In genomic region chr5:162268694-162269481, GRCh38 we compare ENCODE assay signal across 15 cellular contexts.
DNase-seq lines count a peak whose midpoint lies in the region; ATAC-seq, FAIRE-seq and TF ChIP-seq lines count a peak whose summit lies in the region.
"Had no signal": no experiment of that assay in that cellular context is flagged by ENCODE, and none has a peak within 500 bp of the region (broad histone marks: within the 10 kb centered on the region; RNA-seq: fewer than 3 reads in every experiment).

No MANE protein-coding gene starts in this region.

- no peak overlapping the region for H3K18ac ChIP-seq in IMR-90 (ENCODE audit: low read depth, low read length)

- H3K4me2 ChIP-seq in IMR-90 (ENCODE audit: low read depth, low read length), result no peak overlapping the region
- H3K4me2 ChIP-seq in GM12878 (ENCODE audit: control insufficient read depth, insufficient read depth), result no peak overlapping the region

- H3K27ac ChIP-seq in IMR-90 (ENCODE audit: insufficient read depth, low read length) (no peak overlapping the region), GM12878 (ENCODE audit: control insufficient read depth, insufficient read depth) (no peak overlapping the region)
- H3K27ac ChIP-seq: uterus had no signal

- H2AK5ac ChIP-seq in IMR-90 (ENCODE audit: low read depth, low read length), result no peak overlapping the region

- no peak overlapping the region for H4K91ac ChIP-seq in IMR-90 (ENCODE audit: insufficient read depth, low read depth, low read length)

- TF ChIP-seq RAD21 in IMR-90 (IDR thresholded peaks at IDR 0.05; ENCODE audit: low read length) (no peak), GM12878 (IDR thresholded peaks at IDR 0.05; ENCODE audit: insufficient read depth, low read depth, low read length) (no peak)

- no peak overlapping the region for H3K4ac ChIP-seq in IMR-90 (ENCODE audit: low read depth, low read length)

- no peak for TF ChIP-seq EP300 in GM12878 (IDR thresholded peaks at IDR 0.05; ENCODE audit: borderline replicate concordance in 1 of 2, control insufficient read depth in 1 of 2, low read depth in 2 of 2, low read length in 2 of 2)

- RAD21 ChIA-PET in GM12878 (lab: Charles Lee; ENCODE audit: unreplicated experiment), result interaction anchor here (1.4 to 1.8 kb wide), 2 partner anchors 13 to 836 kb away, joined by 3 to 6 read pairs; no protein-coding TSS in a partner anchor

- H3K9me1 ChIP-seq in IMR-90 (ENCODE audit: insufficient read depth, low read length), result no peaks in the 10 kb centered on the region

- no peak overlapping the region for H4K5ac ChIP-seq in IMR-90 (ENCODE audit: low read depth, low read length)

- BruUV-seq in IMR-90 (replicated peaks; lab: Mats Ljungman, UMichigan) (no TSS peak), GM12878 (replicated peaks; lab: Mats Ljungman, UMichigan) (no TSS peak)

- no peak overlapping the region for H2BK5ac ChIP-seq in IMR-90 (ENCODE audit: low read depth, low read length, poor library complexity, severe bottlenecking)

- H3K9ac ChIP-seq in IMR-90 (ENCODE audit: low read depth, low read length) (no peak overlapping the region), GM12878 (ENCODE audit: control insufficient read depth, insufficient read depth, low read length) (no peak overlapping the region)

- H3K9me3 ChIP-seq in IMR-90 (ENCODE audit: control insufficient read depth, insufficient read depth, low read length) (peaks cover 4% of the 10 kb centered on the region; the same call in 1 of the 2 replicates), GM12878 (replicated peaks; ENCODE audit: control insufficient read depth, insufficient read depth, low read length) (no peaks in the 10 kb centered on the region; the same call in 2 of the 3 replicates)
- H3K9me3 ChIP-seq: BE2C, uterus had no signal

- no peak for DNase-seq in IMR-90
- DNase-seq in GM12878 (ENCODE audit: low read depth, low spot score), result no peak
- no peak for DNase-seq in central memory CD4-positive, alpha-beta T cell
- no peak for DNase-seq in activated CD4-positive, alpha-beta T cell treated with anti-CD3 and anti-CD28 coated beads for 4 hours
- DNase-seq in NCI-H774 (lab: John Stamatoyannopoulos, UW), result no peak
- DNase-seq: activated CD4-positive, alpha-beta T cell treated with anti-CD3 and anti-CD28 coated beads, Interleukin-2, amount 50 U/mL, for 4 hours; BE2C; DMS79 treated with DMSO at 0.1 percent for 48 hours; NCI-H1105; stimulated activated CD4-positive, alpha-beta T cell treated with anti-CD3 and anti-CD28 coated beads, Interleukin-4, amount 100 ng/mL, for 24 hours; uterus had no signal

- H3K14ac ChIP-seq in IMR-90 (replicated peaks; ENCODE audit: low read depth, low read length), result no peak overlapping the region

- H3K23ac ChIP-seq in IMR-90 (ENCODE audit: low read depth, low read length), result no peak overlapping the region

- no peak overlapping the region for H2AK9ac ChIP-seq in IMR-90 (replicated peaks; ENCODE audit: low read depth, low read length, poor library complexity)

- H2AFZ ChIP-seq in IMR-90 (replicated peaks; ENCODE audit: low read length, poor library complexity), result no peak overlapping the region
- no peak overlapping the region for H2AFZ ChIP-seq in GM12878 (ENCODE audit: control insufficient read depth, low read depth, low read length)

- in situ Hi-C loops in IMR-90 (cut with MboI; ENCODE audit: low sequenced_read_pairs) (no loop called here), GM12878 (cut with MboI) (no loop called here)

- no peak overlapping the region for H4K8ac ChIP-seq in IMR-90 (ENCODE audit: low read depth in 2 of 2, low read length in 2 of 2)

- SMC1A ChIA-PET in GM12878 (lab: Charles Lee; ENCODE audit: uncharacterized antibody, unreplicated experiment), result interaction anchor here (0.7 to 1.5 kb wide), 5 partner anchors 13 to 60 kb away, joined by 3 to 5 read pairs (median 3); no protein-coding TSS in a partner anchor

- H3K4me3 ChIP-seq in IMR-90 (ENCODE audit: insufficient read depth, low read depth, low read length) (no peak overlapping the region), GM12878 (no peak overlapping the region)
- H3K4me3 ChIP-seq: uterus had no signal

- H3K4me1 ChIP-seq in IMR-90 (ENCODE audit: control insufficient read depth, insufficient read depth, low read length) (no peaks in the 10 kb centered on the region), GM12878 (ENCODE audit: control insufficient read depth, insufficient read depth, low read length) (no peaks in the 10 kb centered on the region)
- H3K4me1 ChIP-seq: BE2C, uterus had no signal

- H3K27me3 ChIP-seq in IMR-90 (ENCODE audit: control insufficient read depth, insufficient read depth, low read length) (no peaks in the 10 kb centered on the region), GM12878 (replicated peaks in 1 of 2; ENCODE audit: control insufficient read depth in 2 of 2, insufficient read depth in 2 of 2, low read length in 1 of 2) (no peaks in the 10 kb centered on the region)
- H3K27me3 ChIP-seq: BE2C, uterus had no signal

- no peaks in the 10 kb centered on the region for H3K79me1 ChIP-seq in IMR-90 (ENCODE audit: low read depth in 1 of 2, low read length in 2 of 2)

- CTCF ChIA-PET in IMR-90 (lab: Yijun Ruan, JAX), result no interaction called here
- CTCF ChIA-PET in GM12878 (lab: Yijun Ruan, JAX), result interaction anchor here (1.2 kb wide), 2 partner anchors 10 to 518 kb away, joined by 3 to 4 read pairs; no protein-coding TSS in a partner anchor

- no peaks in the 10 kb centered on the region for H4K20me1 ChIP-seq in IMR-90 (ENCODE audit: insufficient read depth, low read length)
- H4K20me1 ChIP-seq in GM12878 (ENCODE audit: control insufficient read depth, insufficient read depth), result no peaks in the 10 kb centered on the region

- TF ChIP-seq CTCF in IMR-90 (conservative IDR thresholded peaks at IDR 0.05; ENCODE audit: low read depth, low read length) (no peak), GM12878 (IDR thresholded peaks at IDR 0.05 in 2 of 3, conservative IDR thresholded peaks at IDR 0.05 in 1 of 3; ENCODE audit: control insufficient read depth in 2 of 3, extremely low read depth in 1 of 3, insufficient read depth in 1 of 3, low read depth in 3 of 3, low read length in 3 of 3) (no peak)

- dilution Hi-C loops in IMR-90 (cut with HindIII; ENCODE audit: low sequenced_read_pairs, unreplicated experiment), result no loop called here

- H2BK20ac ChIP-seq in IMR-90 (ENCODE audit: low read depth, low read length), result no peak overlapping the region

- TF ChIP-seq POLR2A in IMR-90 (IDR thresholded peaks at IDR 0.05; ENCODE audit: low read depth, low read length) (no peak), GM12878 (IDR thresholded peaks at IDR 0.05; ENCODE audit: low read depth, low read length) (no peak)

- H3K79me2 ChIP-seq in GM12878 (ENCODE audit: control insufficient read depth, insufficient read depth, low read length), result no peaks in the 10 kb centered on the region

- no peaks in the 10 kb centered on the region for H3K36me3 ChIP-seq in IMR-90 (ENCODE audit: control insufficient read depth, insufficient read depth, low read length)
- H3K36me3 ChIP-seq in GM12878 (ENCODE audit: control insufficient read depth in 2 of 2, insufficient read depth in 2 of 2, low read length in 1 of 2), result no peaks in the 10 kb centered on the region
- H3K36me3 ChIP-seq: BE2C, uterus had no signal

- WGBS in IMR-90 (ENCODE audit: extremely low coverage in 2 of 2, insufficient read length in 1 of 2), 2 experiments, result 54% methylated on average over 2 of the region's 12 CpGs; no CpG with 5 or more reads in 1 of the 2 experiments
- WGBS in GM12878 (ENCODE audit: insufficient coverage, insufficient replicate concordance, low lambda C conversion rate, missing lambda C conversion rate), result 26% methylated on average over 12 of the region's 12 CpGs

- H3K56ac ChIP-seq in IMR-90 (ENCODE audit: extremely low read depth, insufficient read depth, low read length), result no peak overlapping the region

- FAIRE-seq in GM12878 (lab: Jason Lieb, UNC), result no peak

- no peak overlapping the region for H2BK120ac ChIP-seq in IMR-90 (ENCODE audit: low read depth, low read length)

- ATAC-seq in GM18867 (IDR thresholded peaks at IDR 0.05; ENCODE audit: unreplicated experiment), result peak; percentile 82
- peak; percentile 64 for ATAC-seq in HG02759 (IDR thresholded peaks at IDR 0.05; ENCODE audit: unreplicated experiment)
- ATAC-seq in IMR-90 (ENCODE audit: low read depth), result no peak
- peak; percentile 77 for ATAC-seq in GM12878
- ATAC-seq in HG02798 (IDR thresholded peaks at IDR 0.05; ENCODE audit: poor library complexity, unreplicated experiment), result no peak
- ATAC-seq: stimulated activated memory B cell treated with anti-CD40 and anti-IgM and Interleukin-4, amounts not matched to agents 10 μg/mL and 1 μg/mL and 100 μg/mL, for 72 hours had no signal

- intact Hi-C loops in IMR-90 (cut with micrococcal nuclease), result no loop called here
- intact Hi-C loops in GM12878 (cut with micrococcal nuclease; ENCODE audit: unreplicated experiment), result no loop called here

- POLR2A ChIA-PET in IMR-90 (lab: Charles Lee; ENCODE audit: unreplicated experiment) (no interaction called here), GM12878 (lab: Charles Lee) (interaction anchor here (0.9 kb wide), 1 partner anchor 20 kb away, joined by 3 read pairs; no protein-coding TSS in a partner anchor)

- no peak overlapping the region for H2BK15ac ChIP-seq in IMR-90 (ENCODE audit: low read depth, low read length)

TF ChIP-seq in IMR-90, 13 proteins besides CTCF, POLR2A, EP300 and RAD21 (continues in another document):
- TF ChIP-seq ELK1 (IDR thresholded peaks at IDR 0.05; ENCODE audit: borderline replicate concordance, low read depth, low read length) (no peak), MAFK (IDR thresholded peaks at IDR 0.05; ENCODE audit: low read depth, low read length) (0 out of 2 replicates have a peak, but pooled peaks have one; percentile 35)

TF ChIP-seq in GM12878, 131 proteins besides CTCF, POLR2A, EP300 and RAD21 (continues in another document):
- TF ChIP-seq PAX8 (IDR thresholded peaks at IDR 0.05) (no peak), SMC3 (IDR thresholded peaks at IDR 0.05; ENCODE audit: borderline replicate concordance, low read length) (no peak), RUNX3 (IDR thresholded peaks at IDR 0.05; ENCODE audit: low read length) (peak; percentile 46; the same call in 1 of the 2 replicates), NR2F1 (conservative IDR thresholded peaks at IDR 0.05) (no peak), IKZF2 (IDR thresholded peaks at IDR 0.05) (peak in 1 of 2 experiments; percentile 21; a peak in 1 of 4 replicates), CREB1 (IDR thresholded peaks at IDR 0.05; ENCODE audit: low read depth) (no peak), USF1 (IDR thresholded peaks at IDR 0.05; ENCODE audit: borderline replicate concordance, extremely low read length, insufficient read depth, low read depth, low read length) (no peak), IKZF1 (conservative IDR thresholded peaks at IDR 0.05) (0 out of 2 replicates have a peak, but pooled peaks have one; percentile 39), ZBED1 (IDR thresholded peaks at IDR 0.05; ENCODE audit: borderline replicate concordance) (no peak)

Comparison
In these comparisons a context has a peak if more than half of its experiments do, and no peak if none do; other contexts are left out.
1. ATAC-seq: peak in GM18867 (single experiment), HG02759 (single experiment) and GM12878 (single experiment); none in IMR-90 (single experiment) and HG02798 (single experiment).